30 cellular contexts compared by ENCODE assay signal in the genomic region with DNA sequence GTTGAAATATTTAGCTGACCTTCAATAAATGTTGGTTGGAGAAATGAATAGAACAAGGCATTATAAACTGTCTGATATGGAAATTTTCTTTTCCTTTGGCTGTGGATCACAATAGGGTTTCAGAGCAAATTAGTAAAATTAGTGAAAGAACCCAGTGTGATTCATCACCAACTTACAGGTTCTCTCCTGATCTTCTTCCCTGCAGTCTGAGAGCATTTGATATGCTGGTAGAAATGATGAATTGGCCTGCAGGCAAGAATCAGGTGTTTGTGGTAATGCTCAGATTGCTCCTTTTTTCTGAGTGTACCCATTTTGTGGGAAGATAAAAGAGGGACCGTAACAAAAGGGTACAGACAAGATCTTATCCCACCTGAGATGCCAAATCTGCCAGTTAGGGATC. TPM values are rescaled to one million over a fixed set of nuclear protein-coding genes. Genes with fewer than 3 reads are reported as not detected.
DNase-seq lines count a peak whose midpoint lies in the region; ATAC-seq lines count a peak whose summit lies in the region.
"Had no signal": no experiment of that assay in that cellular context is flagged by ENCODE, and none has a peak within 500 bp of the region (broad histone marks: within the 10 kb centered on the region; RNA-seq: fewer than 3 reads in every experiment).

No MANE protein-coding gene starts in this region.

- peaks cover 8% of the 10 kb centered on the region for H3K36me3 Mint-ChIP-seq in T-helper 17 cell (ENCODE audit: low read depth)

- ATAC-seq in T-helper 17 cell = no peak
- no peak for ATAC-seq in HG02852 (IDR thresholded peaks at IDR 0.05; ENCODE audit: unreplicated experiment)
- no peak for ATAC-seq in HG02885 (IDR thresholded peaks at IDR 0.05; ENCODE audit: poor library complexity, unreplicated experiment)
- ATAC-seq in GM19452 (IDR thresholded peaks at IDR 0.05; ENCODE audit: unreplicated experiment) = no peak
- ATAC-seq: gastrocnemius medialis; GM23338; left lung; natural killer cell treated with Interleukin-12 subunit alpha and Interleukin-12 subunit beta and Interleukin-15 and Interleukin-18, amount 100 ng/mL, for 72 hours; Right ventricle myocardium inferior had no signal

- no peak overlapping the region for H3K4me3 Mint-ChIP-seq in T-helper 17 cell
- H3K4me3 Mint-ChIP-seq: activated B cell treated with CpG ODN at 0.5 μM for 24 hours; CD8-positive, alpha-beta memory T cell; GM23338; immature natural killer cell; natural killer cell treated with Interleukin-12 subunit alpha and Interleukin-12 subunit beta and Interleukin-15 and Interleukin-18, amount 100 ng/mL, for 72 hours had no signal

- no peaks in the 10 kb centered on the region for H3K9me3 ChIP-seq in T-helper 17 cell (ENCODE audit: control insufficient read depth, low read length, poor library complexity, severe bottlenecking)
- H3K9me3 ChIP-seq: breast epithelium, esophagus muscularis mucosa, gastrocnemius medialis, left lung, ovary, stomach, tibial artery had no signal

- H3K27ac Mint-ChIP-seq in T-helper 17 cell = peak overlapping the region; percentile 3
- H3K27ac Mint-ChIP-seq: activated B cell treated with CpG ODN at 0.5 μM for 24 hours; GM23338; immature natural killer cell; natural killer cell treated with Interleukin-12 subunit alpha and Interleukin-12 subunit beta and Interleukin-15 and Interleukin-18, amount 100 ng/mL, for 72 hours had no signal

- H3K27me3 Mint-ChIP-seq in T-helper 17 cell = no peaks in the 10 kb centered on the region
- H3K27me3 Mint-ChIP-seq: activated B cell treated with CpG ODN at 0.5 μM for 24 hours; CD8-positive, alpha-beta memory T cell; natural killer cell treated with Interleukin-12 subunit alpha and Interleukin-12 subunit beta and Interleukin-15 and Interleukin-18, amount 100 ng/mL, for 72 hours had no signal

- H3K4me1 Mint-ChIP-seq in T-helper 17 cell = peaks cover 2% of the 10 kb centered on the region
- H3K4me1 Mint-ChIP-seq: GM23338 had no signal

- DNase-seq in stimulated activated CD4-positive, alpha-beta T cell treated with anti-CD3 and anti-CD28 coated beads, Interleukin-4, amount 100 ng/mL, for 24 hours = peak; percentile 7
- DNase-seq in stimulated activated CD4-positive, alpha-beta T cell treated with anti-CD3 and anti-CD28 coated beads, Interleukin-4, amount 100 ng/mL, for 4 hours = no peak
- DNase-seq in T-helper 17 cell (no peak), hepatic stellate cell (ENCODE audit: low spot score) (peak; percentile 3)
- DNase-seq: activated B cell treated with CpG ODN at 0.5 μM for 24 hours; activated CD8-positive, alpha-beta memory T cell treated with anti-CD3 and anti-CD28 coated beads for 24 hours; AML-193; CD8-positive, alpha-beta memory T cell; DMS153; gastrocnemius medialis; hippocampal formation; immature natural killer cell; left lung; MM.1S; NCI-H1417 treated with DMSO at 0.1 percent for 48 hours; NCI-H2081 treated with DMSO at 0.1 percent for 48 hours; NCI-H446; ovary; stimulated activated CD4-positive, alpha-beta T cell treated with anti-CD3 and anti-CD28 coated beads, Interleukin-4, amount 100 ng/mL, for 1 hour; stomach; T-helper 9 cell; tibial artery had no signal

RNA-seq across cellular contexts. Expression of a gene that starts 51.9 kb away (rescaled TPM):
- 10 to 100 TPM; 66.8 to 68.9 TPM for total RNA-seq in T-helper 17 cell

Comparison
In these comparisons a context has a peak if more than half of its experiments do, and no peak if none do; other contexts are left out.
1. DNase-seq: peak in stimulated activated CD4-positive, alpha-beta T cell treated with anti-CD3 and anti-CD28 coated beads, Interleukin-4, amount 100 ng/mL, for 24 hours (single experiment) and hepatic stellate cell (single experiment); none in stimulated activated CD4-positive, alpha-beta T cell treated with anti-CD3 and anti-CD28 coated beads, Interleukin-4, amount 100 ng/mL, for 4 hours (0 of 2) and T-helper 17 cell (0 of 3).